Comparison of ENCODE assay signal across 9 cellular contexts in genomic region chr17:42518755-42519545, GRCh38. TPM values are rescaled to one million over a fixed set of nuclear protein-coding genes. Genes with fewer than 3 reads are reported as not detected.
DNase-seq lines count a peak whose midpoint lies in the region; ATAC-seq and TF ChIP-seq lines count a peak whose summit lies in the region.
"Had no signal": no experiment of that assay in that cellular context is flagged by ENCODE, and none has a peak within 500 bp of the region (broad histone marks: within the 10 kb centered on the region; RNA-seq: fewer than 3 reads in every experiment).

No MANE protein-coding gene starts in this region.

- H3K27me3 Mint-ChIP-seq in dendritic cell treated with granulocyte-macrophage colony-stimulating factor and Interleukin-4, amounts not matched to agents 40 ng/mL and 50 ng/mL, for 4 days, result no peaks in the 10 kb centered on the region
- H3K27me3 Mint-ChIP-seq in activated T-helper 1 cell treated with anti-CD3 and anti-CD28 coated beads, Interleukin-12 subunit alpha, Interleukin-12 subunit beta, Interleukin-2, Interleukin-4 antibody, amounts not matched to agents 30 ng/mL and 10 ng/mL and 1 ng/mL, durations not matched to agents 14 hours and 24 hours and 36 hours (ENCODE audit: insufficient read depth), result peaks cover 4% of the 10 kb centered on the region

- H2AFZ ChIP-seq in SK-N-SH (ENCODE audit: low read depth), result no peak overlapping the region

- peak overlapping the region; percentile 73 for H3K9ac ChIP-seq in SK-N-SH

- no peaks in the 10 kb centered on the region for H3K9me2 ChIP-seq in SK-N-SH

- POLR2A ChIA-PET in SK-N-SH (lab: Yijun Ruan, JAX), result interaction anchor here (1.5 kb wide), 1 partner anchor 21 kb away, joined by 3 read pairs; no protein-coding TSS in a partner anchor

- peak overlapping the region; percentile 18 for H3K4me3 Mint-ChIP-seq in dendritic cell treated with granulocyte-macrophage colony-stimulating factor and Interleukin-4, amounts not matched to agents 40 ng/mL and 50 ng/mL, for 4 days
- H3K4me3 Mint-ChIP-seq in activated T-helper 1 cell treated with anti-CD3 and anti-CD28 coated beads, Interleukin-12 subunit alpha, Interleukin-12 subunit beta, Interleukin-2, Interleukin-4 antibody, amounts not matched to agents 30 ng/mL and 10 ng/mL and 1 ng/mL, durations not matched to agents 14 hours and 24 hours and 36 hours, result no peak overlapping the region

- H3K4me1 ChIP-seq in SK-N-SH (ENCODE audit: control insufficient read depth in 1 of 2, insufficient read depth in 2 of 2, low read depth in 1 of 2, low read length in 1 of 2) (peaks cover 43 to 57% of the 10 kb centered on the region in 2 experiments), mucosa of descending colon (ENCODE audit: low read depth) (peaks cover 50% of the 10 kb centered on the region)

- TF ChIP-seq CTCF in SK-N-SH (IDR thresholded peaks at IDR 0.05) (no peak), mucosa of descending colon (IDR thresholded peaks at IDR 0.05) (no peak)

- peaks cover 0 to 5% of the 10 kb centered on the region in 2 experiments for H3K36me3 ChIP-seq in SK-N-SH (replicated peaks in 1 of 2; ENCODE audit: control insufficient read depth in 1 of 2, insufficient read depth in 2 of 2, low read length in 1 of 2)
- H3K36me3 ChIP-seq in mucosa of descending colon (ENCODE audit: low read depth), result no peaks in the 10 kb centered on the region

- H3K4me3 ChIP-seq in SK-N-SH (ENCODE audit: low read depth in 2 of 2, low read length in 1 of 2) (no peak overlapping the region), mucosa of descending colon (no peak overlapping the region)

- WGBS in SK-N-SH (ENCODE audit: low lambda C conversion rate), result 48% methylated on average over 6 of the region's 6 CpGs

- peaks cover 62% of the 10 kb centered on the region for H3K4me1 Mint-ChIP-seq in dendritic cell treated with granulocyte-macrophage colony-stimulating factor and Interleukin-4, amounts not matched to agents 40 ng/mL and 50 ng/mL, for 4 days (ENCODE audit: low read depth)
- no peaks in the 10 kb centered on the region for H3K4me1 Mint-ChIP-seq in activated T-helper 1 cell treated with anti-CD3 and anti-CD28 coated beads, Interleukin-12 subunit alpha, Interleukin-12 subunit beta, Interleukin-2, Interleukin-4 antibody, amounts not matched to agents 30 ng/mL and 10 ng/mL and 1 ng/mL, durations not matched to agents 14 hours and 24 hours and 36 hours (ENCODE audit: low read depth)

- peak overlapping the region; percentile 88 for H3K27ac Mint-ChIP-seq in dendritic cell treated with granulocyte-macrophage colony-stimulating factor and Interleukin-4, amounts not matched to agents 40 ng/mL and 50 ng/mL, for 4 days
- no peak overlapping the region for H3K27ac Mint-ChIP-seq in activated T-helper 1 cell treated with anti-CD3 and anti-CD28 coated beads, Interleukin-12 subunit alpha, Interleukin-12 subunit beta, Interleukin-2, Interleukin-4 antibody, amounts not matched to agents 30 ng/mL and 10 ng/mL and 1 ng/mL, durations not matched to agents 14 hours and 24 hours and 36 hours
- H3K27ac Mint-ChIP-seq in activated naive CD4-positive, alpha-beta T cell treated with anti-CD3 and anti-CD28 coated beads, Interleukin-2, amount 50 U/mL, for 72 hours, result peak overlapping the region in 1 of 2 donors; percentile 51

- DNase-seq in SK-N-SH, result no peak
- peak; percentile 89 to 97 (median 90) for DNase-seq in mucosa of descending colon
- no peak for DNase-seq in activated effector memory CD4-positive, alpha-beta T cell treated with anti-CD3 and anti-CD28 coated beads, Interleukin-2, amount 50 U/mL, for 16 hours
- no peak for DNase-seq in activated T-helper 1 cell treated with anti-CD3 and anti-CD28 coated beads, Interleukin-12 subunit alpha, Interleukin-12 subunit beta, Interleukin-2, Interleukin-4 antibody, amounts not matched to agents 30 ng/mL and 10 ng/mL and 1 ng/mL, durations not matched to agents 14 hours and 24 hours and 36 hours (ENCODE audit: low spot score)
- no peak for DNase-seq in activated naive CD4-positive, alpha-beta T cell treated with anti-CD3 and anti-CD28 coated beads, Interleukin-2, amount 50 U/mL, for 72 hours (ENCODE audit: low spot score in 2 of 2)
- DNase-seq: activated CD4-positive, CD25-positive, alpha-beta regulatory T cell treated with anti-CD3 and anti-CD28 coated beads, Interleukin-2, amount 50 U/mL, for 72 hours had no signal

- CTCF ChIA-PET in SK-N-SH (lab: Yijun Ruan, JAX), result interaction anchor here (0.9 to 7.9 kb wide), 11 partner anchors 11 to 296 kb away, joined by 3 to 83 read pairs (median 7); no protein-coding TSS in a partner anchor

- peaks cover 74% of the 10 kb centered on the region for H3K36me3 Mint-ChIP-seq in dendritic cell treated with granulocyte-macrophage colony-stimulating factor and Interleukin-4, amounts not matched to agents 40 ng/mL and 50 ng/mL, for 4 days (ENCODE audit: low read depth)
- peaks cover 11% of the 10 kb centered on the region for H3K36me3 Mint-ChIP-seq in activated T-helper 1 cell treated with anti-CD3 and anti-CD28 coated beads, Interleukin-12 subunit alpha, Interleukin-12 subunit beta, Interleukin-2, Interleukin-4 antibody, amounts not matched to agents 30 ng/mL and 10 ng/mL and 1 ng/mL, durations not matched to agents 14 hours and 24 hours and 36 hours (ENCODE audit: low read depth)
- peaks cover 0 to 4% of the 10 kb centered on the region in 2 donors for H3K36me3 Mint-ChIP-seq in activated naive CD4-positive, alpha-beta T cell treated with anti-CD3 and anti-CD28 coated beads, Interleukin-2, amount 50 U/mL, for 72 hours

- ATAC-seq in SK-N-SH treated with all-trans-retinoic acid at 6 μM for 48 hours (no peak), mucosa of descending colon (peak; percentile 84), HG02870 (IDR thresholded peaks at IDR 0.05; ENCODE audit: unreplicated experiment) (no peak)
- ATAC-seq in activated naive CD4-positive, alpha-beta T cell treated with anti-CD3 and anti-CD28 coated beads, Interleukin-2, amount 50 U/mL, for 72 hours, result no peak

- H4K20me1 ChIP-seq in SK-N-SH (ENCODE audit: insufficient read depth), result no peaks in the 10 kb centered on the region

- no peaks in the 10 kb centered on the region for H3K27me3 ChIP-seq in SK-N-SH (ENCODE audit: insufficient read depth)

- TF ChIP-seq EP300 in SK-N-SH (IDR thresholded peaks at IDR 0.05; ENCODE audit: borderline replicate concordance in 1 of 2, low read depth in 1 of 2, low read length in 1 of 2), result no peak

- intact Hi-C loops in dendritic cell treated with granulocyte-macrophage colony-stimulating factor and Interleukin-4, amounts not matched to agents 40 ng/mL and 50 ng/mL, for 4 days (cut with micrococcal nuclease), result loop anchor here (5.0 kb wide), 2 partner anchors 112 to 197 kb away; no protein-coding TSS in a partner anchor
- intact Hi-C loops in mucosa of descending colon (cut with DNase I, micrococcal nuclease), result loop anchor here (10.0 kb wide), 2 partner anchors 94 to 194 kb away; partner anchors contain the start of gene CAVIN1 (in 1 of the 2)
- intact Hi-C loops in activated T-helper 1 cell treated with anti-CD3 and anti-CD28 coated beads, Interleukin-12 subunit alpha, Interleukin-12 subunit beta, Interleukin-2, Interleukin-4 antibody, amounts not matched to agents 30 ng/mL and 10 ng/mL and 1 ng/mL, durations not matched to agents 14 hours and 24 hours and 36 hours (cut with micrococcal nuclease), result no loop called here

- H3K9me3 ChIP-seq in SK-N-SH (no peaks in the 10 kb centered on the region), mucosa of descending colon (no peaks in the 10 kb centered on the region)

- no peak for TF ChIP-seq RAD21 in SK-N-SH (IDR thresholded peaks at IDR 0.05; ENCODE audit: low read length)

- H3F3A ChIP-seq in SK-N-SH (replicated peaks; ENCODE audit: insufficient read depth), result peaks cover 51% of the 10 kb centered on the region

- H3K27ac ChIP-seq in SK-N-SH (ENCODE audit: low read depth in 2 of 2, low read length in 1 of 2), result peak overlapping the region; percentile 92 to 100

- H3K9me3 Mint-ChIP-seq in dendritic cell treated with granulocyte-macrophage colony-stimulating factor and Interleukin-4, amounts not matched to agents 40 ng/mL and 50 ng/mL, for 4 days, result no peaks in the 10 kb centered on the region
- no peaks in the 10 kb centered on the region for H3K9me3 Mint-ChIP-seq in activated T-helper 1 cell treated with anti-CD3 and anti-CD28 coated beads, Interleukin-12 subunit alpha, Interleukin-12 subunit beta, Interleukin-2, Interleukin-4 antibody, amounts not matched to agents 30 ng/mL and 10 ng/mL and 1 ng/mL, durations not matched to agents 14 hours and 24 hours and 36 hours
- no peaks in the 10 kb centered on the region for H3K9me3 Mint-ChIP-seq in activated naive CD4-positive, alpha-beta T cell treated with anti-CD3 and anti-CD28 coated beads, Interleukin-2, amount 50 U/mL, for 72 hours

- peaks cover 16% of the 10 kb centered on the region for H3K79me2 ChIP-seq in SK-N-SH (ENCODE audit: insufficient read depth)

- H3K4me2 ChIP-seq in SK-N-SH, result peak overlapping the region; percentile 81

RNA-seq across cellular contexts. Expression of gene NAGLU, which starts 17.1 kb away (rescaled TPM):
- 25.0 and 33.9 TPM in 2 replicates for polyA plus RNA-seq in SK-N-SH (2012; rRNA removed)
- 11.8 and 23.1 TPM in 2 replicates for polyA plus RNA-seq in SK-N-SH (2012; cell fraction: cytosol; rRNA removed)
- polyA plus RNA-seq in SK-N-SH (2012; cell fraction: nucleus; rRNA removed), result 87.3 and 99.7 TPM in 2 replicates
- 10 to 100 TPM; 28.9 to 51.8 (median 35.6) TPM for total RNA-seq in mucosa of descending colon
- 18.2 and 20.8 TPM in 2 replicates for total RNA-seq in activated T-helper 1 cell treated with anti-CD3 and anti-CD28 coated beads, Interleukin-12 subunit alpha, Interleukin-12 subunit beta, Interleukin-2, Interleukin-4 antibody, amounts not matched to agents 30 ng/mL and 10 ng/mL and 1 ng/mL, durations not matched to agents 14 hours and 24 hours and 36 hours
- total RNA-seq in activated naive CD4-positive, alpha-beta T cell treated with anti-CD3 and anti-CD28 coated beads, Interleukin-2, amount 50 U/mL, for 72 hours, result 10 to 100 TPM; 13.1 to 16.9 TPM

RNA-seq across cellular contexts. Expression of gene HSD17B1, which starts 33.8 kb away (rescaled TPM):
- 1.2 and 1.3 TPM in 2 replicates for polyA plus RNA-seq in SK-N-SH (2012; rRNA removed)
- polyA plus RNA-seq in SK-N-SH (2012; cell fraction: cytosol; rRNA removed), result 0.49 and 0.83 TPM in 2 replicates
- 2.2 and 3.7 TPM in 2 replicates for polyA plus RNA-seq in SK-N-SH (2012; cell fraction: nucleus; rRNA removed)
- 1 to 10 TPM; 1.5 to 2.5 (median 1.7) TPM for total RNA-seq in mucosa of descending colon
- total RNA-seq in activated T-helper 1 cell treated with anti-CD3 and anti-CD28 coated beads, Interleukin-12 subunit alpha, Interleukin-12 subunit beta, Interleukin-2, Interleukin-4 antibody, amounts not matched to agents 30 ng/mL and 10 ng/mL and 1 ng/mL, durations not matched to agents 14 hours and 24 hours and 36 hours, result 0.49 and 0.78 TPM in 2 replicates
- 1 to 10 TPM in 1 of 2 donors, under 1 TPM in 1; 0.76 to 1.7 TPM for total RNA-seq in activated naive CD4-positive, alpha-beta T cell treated with anti-CD3 and anti-CD28 coated beads, Interleukin-2, amount 50 U/mL, for 72 hours

RNA-seq across cellular contexts. Expression of gene COASY, which starts 43.0 kb away (rescaled TPM):
- polyA plus RNA-seq in SK-N-SH (2012; rRNA removed), result 56.6 and 69.4 TPM in 2 replicates
- 32.0 and 48.4 TPM in 2 replicates for polyA plus RNA-seq in SK-N-SH (2012; cell fraction: cytosol; rRNA removed)
- polyA plus RNA-seq in SK-N-SH (2012; cell fraction: nucleus; rRNA removed), result 145 and 151 TPM in 2 replicates
- 10 to 100 TPM; 74.5 to 98.7 (median 87.8) TPM for total RNA-seq in mucosa of descending colon
- 93.1 and 95.4 TPM in 2 replicates for total RNA-seq in activated T-helper 1 cell treated with anti-CD3 and anti-CD28 coated beads, Interleukin-12 subunit alpha, Interleukin-12 subunit beta, Interleukin-2, Interleukin-4 antibody, amounts not matched to agents 30 ng/mL and 10 ng/mL and 1 ng/mL, durations not matched to agents 14 hours and 24 hours and 36 hours
- 100 to 1,000 TPM in 1 of 2 donors, 10 to 100 TPM in 1; 86.4 to 124 TPM for total RNA-seq in activated naive CD4-positive, alpha-beta T cell treated with anti-CD3 and anti-CD28 coated beads, Interleukin-2, amount 50 U/mL, for 72 hours

RNA-seq across cellular contexts. Expression of gene MLX, which starts 48.0 kb away (rescaled TPM):
- polyA plus RNA-seq in SK-N-SH (2012; rRNA removed), result 44.5 and 66.4 TPM in 2 replicates
- polyA plus RNA-seq in SK-N-SH (2012; cell fraction: cytosol; rRNA removed), result 33.1 and 41.8 TPM in 2 replicates
- polyA plus RNA-seq in SK-N-SH (2012; cell fraction: nucleus; rRNA removed), result 154 and 172 TPM in 2 replicates
- 100 to 1,000 TPM in 2 of 3 donors, 10 to 100 TPM in 1; 69.6 to 110 (median 103) TPM for total RNA-seq in mucosa of descending colon
- total RNA-seq in activated T-helper 1 cell treated with anti-CD3 and anti-CD28 coated beads, Interleukin-12 subunit alpha, Interleukin-12 subunit beta, Interleukin-2, Interleukin-4 antibody, amounts not matched to agents 30 ng/mL and 10 ng/mL and 1 ng/mL, durations not matched to agents 14 hours and 24 hours and 36 hours, result 74.1 and 75.4 TPM in 2 replicates
- 10 to 100 TPM; 44.3 to 60.5 TPM for total RNA-seq in activated naive CD4-positive, alpha-beta T cell treated with anti-CD3 and anti-CD28 coated beads, Interleukin-2, amount 50 U/mL, for 72 hours

RNA-seq across cellular contexts. Expression of gene PSMC3IP, which starts 58.6 kb away (rescaled TPM):
- 14.2 and 17.3 TPM in 2 replicates for polyA plus RNA-seq in SK-N-SH (2012; rRNA removed)
- 15.8 and 20.1 TPM in 2 replicates for polyA plus RNA-seq in SK-N-SH (2012; cell fraction: cytosol; rRNA removed)
- polyA plus RNA-seq in SK-N-SH (2012; cell fraction: nucleus; rRNA removed), result 23.6 and 31.7 TPM in 2 replicates
- total RNA-seq in mucosa of descending colon, result 1 to 10 TPM; 1.9 to 6.4 (median 3.1) TPM
- 27.6 and 31.5 TPM in 2 replicates for total RNA-seq in activated T-helper 1 cell treated with anti-CD3 and anti-CD28 coated beads, Interleukin-12 subunit alpha, Interleukin-12 subunit beta, Interleukin-2, Interleukin-4 antibody, amounts not matched to agents 30 ng/mL and 10 ng/mL and 1 ng/mL, durations not matched to agents 14 hours and 24 hours and 36 hours
- total RNA-seq in activated naive CD4-positive, alpha-beta T cell treated with anti-CD3 and anti-CD28 coated beads, Interleukin-2, amount 50 U/mL, for 72 hours, result 10 to 100 TPM; 24.7 to 52.5 TPM

Comparison
In these comparisons a context has a peak if more than half of its experiments do, and no peak if none do; other contexts are left out.
1. DNase-seq: peak in mucosa of descending colon (3 of 3); none in SK-N-SH (single experiment), activated effector memory CD4-positive, alpha-beta T cell treated with anti-CD3 and anti-CD28 coated beads, Interleukin-2, amount 50 U/mL, for 16 hours (single experiment), activated T-helper 1 cell treated with anti-CD3 and anti-CD28 coated beads, Interleukin-12 subunit alpha, Interleukin-12 subunit beta, Interleukin-2, Interleukin-4 antibody, amounts not matched to agents 30 ng/mL and 10 ng/mL and 1 ng/mL, durations not matched to agents 14 hours and 24 hours and 36 hours (single experiment) and activated naive CD4-positive, alpha-beta T cell treated with anti-CD3 and anti-CD28 coated beads, Interleukin-2, amount 50 U/mL, for 72 hours (0 of 2).